In the genomic region with DNA sequence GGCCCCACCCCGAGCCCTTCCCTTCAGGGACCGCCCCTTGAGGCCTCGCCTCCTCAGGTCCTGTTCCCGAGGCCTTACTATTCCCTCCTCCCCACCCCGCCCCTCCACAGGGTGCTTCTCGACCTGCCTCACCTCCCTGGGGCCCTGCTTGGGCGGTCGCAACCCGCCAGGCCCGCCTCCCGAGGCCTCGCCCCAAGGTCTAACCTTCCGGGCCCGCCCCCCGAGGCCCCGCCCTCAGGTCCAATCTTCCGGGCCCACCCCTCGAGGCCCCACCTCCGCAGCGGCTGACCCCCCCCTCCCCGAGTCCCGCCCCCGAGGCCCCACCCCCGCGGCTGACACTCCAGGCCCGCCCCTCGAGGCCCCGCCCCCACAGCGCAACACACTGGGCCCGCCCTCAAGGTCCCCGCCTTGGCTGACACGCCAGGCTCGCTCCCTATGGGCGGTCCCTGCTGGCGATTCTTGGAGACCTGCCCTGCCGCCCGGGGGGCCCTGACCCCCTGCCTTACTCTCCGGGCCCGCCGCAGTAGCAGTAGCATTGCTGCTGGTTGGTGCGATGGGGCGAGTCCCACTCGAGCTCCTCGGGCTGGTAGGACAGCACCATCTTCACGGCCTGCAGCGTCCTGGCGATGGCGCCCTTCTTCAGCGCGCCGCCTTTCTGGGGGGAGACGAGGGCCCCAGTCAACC, we compare ENCODE assay signal across 8 cellular contexts. TPM values are rescaled to one million over a fixed set of nuclear protein-coding genes. Genes with fewer than 3 reads are reported as not detected.
DNase-seq lines count a peak whose midpoint lies in the region; ATAC-seq, FAIRE-seq and TF ChIP-seq lines count a peak whose summit lies in the region.

No MANE protein-coding gene starts in this region.

- peak overlapping the region; percentile 79 to 89 (median 82) for H3K4me3 Mint-ChIP-seq in T-cell

- H3K4me1 Mint-ChIP-seq in T-cell, result peaks cover 29 to 43% (median 36%) of the 10 kb centered on the region in 3 donors

- TF ChIP-seq CTCF in right atrium auricular region (IDR thresholded peaks at IDR 0.05), result peak; percentile 18 to 75

- peak overlapping the region; percentile 85 to 88 for H3K27ac ChIP-seq in right atrium auricular region

- peaks cover 4% of the 10 kb centered on the region for H3K36me3 ChIP-seq in right atrium auricular region

- H3K27ac Mint-ChIP-seq in T-cell, result peak overlapping the region; percentile 94 to 97

- no peaks in the 10 kb centered on the region for H3K27me3 Mint-ChIP-seq in T-cell

- no peaks in the 10 kb centered on the region for H3K9me3 ChIP-seq in right atrium auricular region

- ATAC-seq in GM21423 (IDR thresholded peaks at IDR 0.05; ENCODE audit: unreplicated experiment), result peak; percentile 92
- ATAC-seq in T-cell (replicated peaks in 1 of 4), result peak; percentile 86 to 88 (median 87)

- H3K36me3 Mint-ChIP-seq in T-cell, result peaks cover 44% of the 10 kb centered on the region

- DNase-seq in DMS153 treated with DMSO at 0.1 percent for 48 hours (lab: John Stamatoyannopoulos, UW; ENCODE audit: unreplicated experiment) (peak; percentile 89), HuH-7 (ENCODE audit: low spot score) (peak; percentile 91), T-cell (peak; percentile 91 to 98 (median 96)), amygdala (lab: John Stamatoyannopoulos, UW) (peak in 55 of 56 donors; percentile 33 to 94 (median 80)), right atrium auricular region (ENCODE audit: low spot score) (peak; percentile 93), pulmonary artery endothelial cell (ENCODE audit: low read depth, low spot score) (peak; percentile 57), urothelium cell line (ENCODE audit: low spot score) (peak; percentile 81)

- H3K4me3 ChIP-seq in right atrium auricular region, result peak overlapping the region; percentile 49 to 54

- H3K9me3 Mint-ChIP-seq in T-cell, result no peaks in the 10 kb centered on the region

- POLR2A ChIA-PET in T-cell (lab: Charles Lee), result interaction anchor here (0.5 to 1.9 kb wide), 6 partner anchors 19 to 293 kb away, joined by 3 to 11 read pairs (median 6); no protein-coding TSS in a partner anchor

- FAIRE-seq in urothelium cell line (lab: Jason Lieb, UNC), result no peak

- H3K4me1 ChIP-seq in right atrium auricular region, result peaks cover 0 to 14% of the 10 kb centered on the region in 2 donors

- CTCF ChIA-PET in T-cell (lab: Charles Lee), result interaction anchor here (0.5 to 3.9 kb wide), 28 partner anchors 20 to 253 kb away, joined by 3 to 39 read pairs (median 4); no protein-coding TSS in a partner anchor

- H3K27me3 ChIP-seq in right atrium auricular region, result no peaks in the 10 kb centered on the region

RNA-seq across cellular contexts. Expression of a gene that starts 8.2 kb away (rescaled TPM):
- 100 to 1,000 TPM in 4 of 5 donors, 10 to 100 TPM in 1; 92.8 to 184 (median 166) TPM for total RNA-seq in T-cell
- 10 to 100 TPM; 11.9 to 13.9 TPM for total RNA-seq in right atrium auricular region
- 40.5 and 94.0 TPM in 2 replicates for total RNA-seq in pulmonary artery endothelial cell

RNA-seq across cellular contexts. Expression of a gene that starts 26.1 kb away (rescaled TPM):
- total RNA-seq in T-cell (10 to 100 TPM; 27.5 to 55.2 (median 47.7) TPM), right atrium auricular region (10 to 100 TPM; 12.8 to 13.9 TPM), pulmonary artery endothelial cell (31.9 and 40.2 TPM in 2 replicates)

RNA-seq across cellular contexts. Expression of a gene that starts 57.8 kb away (rescaled TPM):
- total RNA-seq in T-cell (100 to 1,000 TPM in 3 of 5 donors, 10 to 100 TPM in 2; 67.6 to 170 (median 157) TPM), right atrium auricular region (1 to 10 TPM; 2.0 to 3.0 TPM), pulmonary artery endothelial cell (1.7 and 2.5 TPM in 2 replicates)

Comparison
In these comparisons a context has a peak if more than half of its experiments do, and no peak if none do; other contexts are left out.
1. Peak in every context shown above with its lines: DNase-seq, ATAC-seq, H3K4me3 ChIP-seq and H3K27ac ChIP-seq.
2. RNA of a gene that starts 57.8 kb away (total RNA-seq): 67.6 to 170 TPM in T-cell; 2.0 to 3.0 TPM in right atrium auricular region and 1.7 to 2.5 TPM in pulmonary artery endothelial cell; every median in the first group is over 10 times any median in the second.